27 cellular contexts compared by ENCODE assay signal in the genomic region with DNA sequence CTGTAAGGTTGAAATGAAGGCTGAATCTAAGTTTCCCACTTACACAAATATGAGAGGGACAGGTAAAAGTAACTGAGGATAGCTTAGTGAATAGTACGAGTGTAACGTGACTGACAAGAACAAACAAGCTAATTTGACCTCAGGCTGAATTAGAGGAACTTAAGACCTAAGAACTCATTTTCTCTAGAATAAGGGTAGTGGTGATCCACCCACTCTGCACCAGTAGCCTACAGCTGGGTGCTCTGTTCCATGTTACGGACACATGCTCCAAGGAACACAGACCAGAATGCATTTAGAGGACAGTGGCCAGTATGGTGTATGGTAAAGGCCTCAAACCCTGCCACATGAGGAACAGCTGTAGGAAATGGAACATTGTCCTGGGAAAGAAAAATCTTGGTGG. TPM values are rescaled to one million over a fixed set of nuclear protein-coding genes. Genes with fewer than 3 reads are reported as not detected.
A peak's percentile ranks its signal among the peaks of the same experiment; 100 is the strongest.
DNase-seq lines count a peak whose midpoint lies in the region; ATAC-seq and TF ChIP-seq lines count a peak whose summit lies in the region.
"Had no signal": no experiment of that assay in that cellular context is flagged by ENCODE, and none has a peak within 500 bp of the region (broad histone marks: within the 10 kb centered on the region; RNA-seq: fewer than 3 reads in every experiment).

No MANE protein-coding gene starts in this region.

- no peak overlapping the region for H2AFZ ChIP-seq in KMS-11 (ENCODE audit: low read depth)

- ATAC-seq in gastrocnemius medialis = no peak
- ATAC-seq: activated CD8-positive, alpha-beta memory T cell treated with anti-CD3 and anti-CD28 coated beads, Interleukin-2, amount 10 ng/mL, durations not matched to agents 7 days and 5 days; gastroesophageal sphincter; HCT116; pancreas; stimulated activated naive CD8-positive, alpha-beta T cell treated with anti-CD3 and anti-CD28 coated beads, Interleukin-15, Interleukin-2, amounts not matched to agents 100 U/mL and 50 U/mL, for 24 hours had no signal

- peak overlapping the region; percentile 2 for H3K4me3 ChIP-seq in KMS-11 (IDR thresholded peaks at IDR 0.05; ENCODE audit: insufficient read depth, low read depth, low read length)
- no peak overlapping the region for H3K4me3 ChIP-seq in epithelial cell of esophagus (ENCODE audit: low read length)
- no peak overlapping the region for H3K4me3 ChIP-seq in gastrocnemius medialis
- H3K4me3 ChIP-seq: gastroesophageal sphincter, pancreas, smooth muscle cell, vagina had no signal

- intact Hi-C loops in gastrocnemius medialis (cut with DNase I; ENCODE audit: low total_unique reads) = no loop called here

- no peak overlapping the region for H3K9ac ChIP-seq in KMS-11

- no peaks in the 10 kb centered on the region for H3K9me3 ChIP-seq in gastrocnemius medialis
- H3K9me3 ChIP-seq: gastroesophageal sphincter, pancreas, vagina had no signal

- H3K4me1 ChIP-seq in KMS-11 (ENCODE audit: low read depth, poor library complexity, severe bottlenecking) (peaks cover 29% of the 10 kb centered on the region), gastrocnemius medialis (peaks cover 31 to 40% of the 10 kb centered on the region in 2 donors)

- peak; percentile 68 for DNase-seq in CD1c-positive myeloid dendritic cell (ENCODE audit: extremely low spot score)
- peak; percentile 39 for DNase-seq in epithelial cell of esophagus (ENCODE audit: low read depth)
- no peak for DNase-seq in gastrocnemius medialis
- DNase-seq in stimulated activated CD4-positive, alpha-beta T cell treated with anti-CD3 and anti-CD28 coated beads, Interleukin-2, amount 100 ng/mL, for 24 hours = no peak
- DNase-seq in epidermal melanocyte (ENCODE audit: insufficient read length, low spot score) = no peak
- DNase-seq in SIG-M5 treated with dmso at 0.1 percent for 504 hours (lab: John Stamatoyannopoulos, UW; ENCODE audit: unreplicated experiment) = no peak
- DNase-seq: activated CD4-positive, alpha-beta T cell treated with anti-CD3 and anti-CD28 coated beads, Interleukin-2, amount 50 U/mL, for 1 hour; activated CD4-positive, CD25-positive, alpha-beta regulatory T cell; activated CD8-positive, alpha-beta memory T cell treated with anti-CD3 and anti-CD28 coated beads, Interleukin-2, amount 10 ng/mL, durations not matched to agents 7 days and 5 days; activated naive CD4-positive, alpha-beta T cell; activated T-cell treated with anti-CD3 and anti-CD28 coated beads, Interleukin-2, amount 50 U/mL, for 48 hours; DMS79 treated with DMSO at 0.1 percent for 48 hours; GF-D8; hippocampal formation; NCI-H1048; NCI-H1694; NCI-H446; pancreas; stimulated activated naive CD8-positive, alpha-beta T cell treated with anti-CD3 and anti-CD28 coated beads, Interleukin-15, Interleukin-2, amounts not matched to agents 100 U/mL and 50 U/mL, for 24 hours had no signal

- H4K20me1 ChIP-seq in KMS-11 (ENCODE audit: insufficient read depth) = no peaks in the 10 kb centered on the region

- H3K27ac ChIP-seq in KMS-11 = no peak overlapping the region; the same call in 1 of the 2 replicates
- peak overlapping the region; percentile 95 to 98 (median 96) for H3K27ac ChIP-seq in gastrocnemius medialis
- H3K27ac ChIP-seq: C4-2B, vagina had no signal

- H3K79me2 ChIP-seq in KMS-11 (ENCODE audit: insufficient read depth, low read depth) = no peaks in the 10 kb centered on the region

- no peaks in the 10 kb centered on the region for H3K27me3 ChIP-seq in KMS-11 (ENCODE audit: insufficient read depth, low read depth)
- no peaks in the 10 kb centered on the region for H3K27me3 ChIP-seq in gastrocnemius medialis
- H3K27me3 ChIP-seq: gastroesophageal sphincter, pancreas, vagina had no signal

- H3K36me3 ChIP-seq in KMS-11 (ENCODE audit: insufficient read depth) = no peaks in the 10 kb centered on the region
- no peaks in the 10 kb centered on the region for H3K36me3 ChIP-seq in gastrocnemius medialis
- H3K36me3 ChIP-seq: gastroesophageal sphincter, pancreas, vagina had no signal

- TF ChIP-seq POLR2A in gastrocnemius medialis (IDR thresholded peaks at IDR 0.05) = no peak

- peak overlapping the region; percentile 88; the same call in 1 of the 2 replicates for H3K4me2 ChIP-seq in KMS-11
- H3K4me2 ChIP-seq: smooth muscle cell had no signal

- in situ Hi-C loops in gastrocnemius medialis (cut with MboI; ENCODE audit: low sequenced_read_pairs in 4 of 4) = no loop called here

- no peak for TF ChIP-seq CTCF in KMS-11 (conservative IDR thresholded peaks at IDR 0.05; ENCODE audit: low read depth, low read length)
- TF ChIP-seq CTCF in epithelial cell of esophagus (IDR thresholded peaks at IDR 0.05; ENCODE audit: insufficient read depth, low read depth, low read length, missing control alignments) = no peak
- TF ChIP-seq CTCF in gastrocnemius medialis (IDR thresholded peaks at IDR 0.05 in 4 of 5, conservative IDR thresholded peaks at IDR 0.05 in 1 of 5) = no peak

RNA-seq across cellular contexts. Expression of a gene that starts 14.9 kb away (rescaled TPM):
- 10 to 100 TPM; 11.9 to 38.8 (median 13.0) TPM for total RNA-seq in gastrocnemius medialis

RNA-seq across cellular contexts. Expression of a gene that starts 21.4 kb away (rescaled TPM):
- 100 to 1,000 TPM in 1 of 4 donors, 10 to 100 TPM in 3; 11.2 to 113 (median 27.7) TPM for total RNA-seq in gastrocnemius medialis
- total RNA-seq: activated CD8-positive, alpha-beta memory T cell treated with anti-CD3 and anti-CD28 coated beads, Interleukin-2, amount 10 ng/mL, durations not matched to agents 7 days and 5 days; dermis microvascular lymphatic vessel endothelial cell; gastroesophageal sphincter; smooth muscle cell; vagina had no signal

RNA-seq across cellular contexts. Expression of a gene that starts 42.2 kb away (rescaled TPM):
- not detected for total RNA-seq in gastrocnemius medialis
- total RNA-seq: activated CD8-positive, alpha-beta memory T cell treated with anti-CD3 and anti-CD28 coated beads, Interleukin-2, amount 10 ng/mL, durations not matched to agents 7 days and 5 days; dermis microvascular lymphatic vessel endothelial cell; gastroesophageal sphincter; smooth muscle cell; temporal lobe; vagina had no signal

RNA-seq across cellular contexts. Expression of a gene that starts 57.0 kb away (rescaled TPM):
- 10 to 100 TPM; 74.3 to 93.5 (median 81.2) TPM for total RNA-seq in gastrocnemius medialis
- total RNA-seq: activated CD8-positive, alpha-beta memory T cell treated with anti-CD3 and anti-CD28 coated beads, Interleukin-2, amount 10 ng/mL, durations not matched to agents 7 days and 5 days; dermis microvascular lymphatic vessel endothelial cell; gastroesophageal sphincter; pancreas; smooth muscle cell; vagina had no signal

Comparison
In these comparisons a context has a peak if more than half of its experiments do, and no peak if none do; other contexts are left out.
1. DNase-seq: peak in CD1c-positive myeloid dendritic cell (single experiment) and epithelial cell of esophagus (single experiment); none in gastrocnemius medialis (0 of 2), stimulated activated CD4-positive, alpha-beta T cell treated with anti-CD3 and anti-CD28 coated beads, Interleukin-2, amount 100 ng/mL, for 24 hours (0 of 2), epidermal melanocyte (single experiment) and SIG-M5 treated with dmso at 0.1 percent for 504 hours (single experiment).